Comparison of ENCODE assay signal across 8 cellular contexts in the genomic region with DNA sequence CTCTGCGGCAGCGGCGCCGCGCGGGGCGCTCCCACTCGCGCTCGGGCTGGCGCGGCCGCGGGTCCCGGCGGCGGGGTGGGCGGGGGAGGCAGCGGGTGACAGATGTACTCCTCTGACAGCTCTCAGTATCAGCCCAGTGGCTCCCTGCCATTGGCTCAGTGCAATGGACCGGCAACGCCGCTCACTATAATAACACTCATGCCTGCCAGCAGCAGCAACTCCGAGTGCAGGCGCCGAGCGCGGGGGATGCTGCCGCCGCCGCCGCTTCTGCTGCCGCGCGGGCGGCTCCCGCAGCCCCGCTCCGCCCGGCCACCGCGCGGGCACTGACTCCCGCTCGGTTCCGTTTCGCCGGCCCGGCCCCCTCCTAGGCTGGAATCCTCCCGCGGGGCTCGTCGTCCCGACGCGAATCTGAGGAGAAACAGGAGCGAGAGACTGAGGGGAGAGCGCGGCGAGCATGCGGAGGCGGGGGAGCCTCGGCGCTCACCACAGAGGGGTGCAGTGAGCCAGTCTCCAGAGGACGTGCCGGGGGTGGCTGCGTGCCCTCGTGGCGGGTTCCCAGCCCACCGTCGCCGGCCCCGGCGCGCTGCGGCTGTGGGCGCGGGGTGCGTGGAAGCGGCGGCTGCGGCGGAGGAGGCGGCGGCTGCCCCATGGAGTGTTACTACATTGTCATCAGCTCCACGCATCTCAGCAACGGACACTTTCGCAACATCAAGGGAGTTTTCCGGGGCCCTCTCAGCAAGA. TPM values are rescaled to one million over a fixed set of nuclear protein-coding genes. Genes with fewer than 3 reads are reported as not detected.
DNase-seq lines count a peak whose midpoint lies in the region; ATAC-seq and TF ChIP-seq lines count a peak whose summit lies in the region.

TSS of gene ZNF804A (plus strand) at position 217 of the 741 bp plus-strand sequence. CDS start at position 648, 431 bp downstream.

- peak within 1 kb of the TSS; percentile 86 for H3K4me2 ChIP-seq in KMS-11

- H3K27ac ChIP-seq in KMS-11 (peak within 1 kb of the TSS; percentile 90), SJCRH30 (peak within 1 kb of the TSS; percentile 78), colonic mucosa (peak within 1 kb of the TSS; percentile 49)

- H3K9me3 Mint-ChIP-seq in activated T-cell treated with anti-CD3 and anti-CD28 coated beads, Interleukin-2, amount 50 U/mL, for 24 hours: no peaks in the 10 kb centered on the region

- peaks cover 37% of the 10 kb centered on the region for H3K4me1 ChIP-seq in KMS-11 (ENCODE audit: low read depth, poor library complexity, severe bottlenecking)
- peaks cover 5% of the 10 kb centered on the region; the same call in 1 of the 2 replicates for H3K4me1 ChIP-seq in SJCRH30
- H3K4me1 ChIP-seq in colonic mucosa: no peaks in the 10 kb centered on the region

- intact Hi-C loops in colonic mucosa (cut with DNase I): no loop called here
- intact Hi-C loops in left colon (cut with DNase I, micrococcal nuclease): no loop called here

- ATAC-seq in left colon: peak; percentile 42

- peaks cover 54% of the 10 kb centered on the region for H3K27me3 Mint-ChIP-seq in activated T-cell treated with anti-CD3 and anti-CD28 coated beads, Interleukin-2, amount 50 U/mL, for 24 hours

- H3K27me3 ChIP-seq in KMS-11 (ENCODE audit: insufficient read depth, low read depth) (no peaks in the 10 kb centered on the region), SJCRH30 (no peaks in the 10 kb centered on the region), colonic mucosa (peaks cover 4% of the 10 kb centered on the region)

- H3K4me1 Mint-ChIP-seq in activated T-cell treated with anti-CD3 and anti-CD28 coated beads, Interleukin-2, amount 50 U/mL, for 24 hours (ENCODE audit: low read depth): peaks cover 15% of the 10 kb centered on the region

- peak within 1 kb of the TSS; percentile 85 for H2AFZ ChIP-seq in KMS-11 (ENCODE audit: low read depth)

- H3K36me3 Mint-ChIP-seq in activated T-cell treated with anti-CD3 and anti-CD28 coated beads, Interleukin-2, amount 50 U/mL, for 24 hours (ENCODE audit: low read depth): no peaks in the 10 kb centered on the region

- no peaks in the 10 kb centered on the region for H3K9me3 ChIP-seq in SJCRH30 (replicated peaks)
- no peaks in the 10 kb centered on the region for H3K9me3 ChIP-seq in colonic mucosa

- DNase-seq in activated T-cell treated with anti-CD3 and anti-CD28 coated beads, Interleukin-2, amount 50 U/mL, for 24 hours: peak; percentile 28
- no peak for DNase-seq in activated T-cell treated with anti-CD3 and anti-CD28 coated beads, Interleukin-2, amount 50 U/mL, for 1 hour
- DNase-seq in H4 (ENCODE audit: low spot score) (peak; percentile 71), SJCRH30 (peak; percentile 86 to 87), colonic mucosa (peak; percentile 27), left colon (peak; percentile 28 to 35)
- peak; percentile 9 for DNase-seq in stimulated activated CD4-positive, alpha-beta T cell treated with anti-CD3 and anti-CD28 coated beads, Interleukin-4, amount 100 ng/mL, for 24 hours

- no peaks in the 10 kb centered on the region for H3K36me3 ChIP-seq in KMS-11 (ENCODE audit: insufficient read depth)
- H3K36me3 ChIP-seq in SJCRH30: no peaks in the 10 kb centered on the region; the same call in 1 of the 2 replicates
- no peaks in the 10 kb centered on the region for H3K36me3 ChIP-seq in colonic mucosa

- H3K9ac ChIP-seq in KMS-11: peak within 1 kb of the TSS; percentile 94
- H3K9ac ChIP-seq in colonic mucosa (ENCODE audit: low read depth in 2 of 2, low read length in 2 of 2): no peak within 1 kb of the TSS

- peaks cover 48% of the 10 kb centered on the region for H3K79me2 ChIP-seq in KMS-11 (ENCODE audit: insufficient read depth, low read depth)

- H3K4me3 ChIP-seq in KMS-11 (IDR thresholded peaks at IDR 0.05; ENCODE audit: insufficient read depth, low read depth, low read length) (peak within 1 kb of the TSS; percentile 95), SJCRH30 (peak within 1 kb of the TSS; percentile 82), colonic mucosa (peak within 1 kb of the TSS; percentile 50)

- peak within 1 kb of the TSS; percentile 55 for H3K4me3 Mint-ChIP-seq in activated T-cell treated with anti-CD3 and anti-CD28 coated beads, Interleukin-2, amount 50 U/mL, for 24 hours

- H3K27ac Mint-ChIP-seq in activated T-cell treated with anti-CD3 and anti-CD28 coated beads, Interleukin-2, amount 50 U/mL, for 24 hours: no peak within 1 kb of the TSS

- no peaks in the 10 kb centered on the region; the same call in 1 of the 2 replicates for H4K20me1 ChIP-seq in KMS-11 (ENCODE audit: insufficient read depth)

- no peak for TF ChIP-seq CTCF in KMS-11 (conservative IDR thresholded peaks at IDR 0.05; ENCODE audit: low read depth, low read length)
- no peak for TF ChIP-seq CTCF in colonic mucosa (IDR thresholded peaks at IDR 0.05)

RNA-seq across cellular contexts. Expression of gene ZNF804A, which starts in this region (rescaled TPM):
- 4.0 and 6.0 TPM in 2 replicates for total RNA-seq in H4 (2014; rRNA removed; shearing (Covaris generic))
- 16.8 and 19.2 TPM in 2 replicates for total RNA-seq in SJCRH30 (2014; rRNA removed; shearing (Covaris generic))
- total RNA-seq in colonic mucosa: under 1 TPM in 1 of 2 donors, not detected in 1; 0.13 TPM
- total RNA-seq in left colon: under 1 TPM; 0.06 TPM

Comparison
In these comparisons a context has a peak if more than half of its experiments do, and no peak if none do; other contexts are left out.
1. Peak in DNase-seq, H3K4me3 ChIP-seq and H3K27ac ChIP-seq in colonic mucosa; RNA of the gene not detected or under 1 TPM.
2. Peak in DNase-seq and ATAC-seq in left colon; RNA of the gene not detected or under 1 TPM.